20 cellular contexts compared by ENCODE assay signal in genomic region chr1:161956097-161956496, GRCh38.
DNase-seq lines count a peak whose midpoint lies in the region; TF ChIP-seq lines count a peak whose summit lies in the region.
"Had no signal": no experiment of that assay in that cellular context is flagged by ENCODE, and none has a peak within 500 bp of the region (broad histone marks: within the 10 kb centered on the region; RNA-seq: fewer than 3 reads in every experiment).

No MANE protein-coding gene starts in this region.

- H3K9me3 Mint-ChIP-seq in H9, result no peaks in the 10 kb centered on the region
- H3K9me3 Mint-ChIP-seq: activated naive CD8-positive, alpha-beta T cell treated with anti-CD3 and anti-CD28 coated beads, Interleukin-2, amount 50 U/mL, for 24 hours; natural killer cell treated with Interleukin-12 subunit alpha and Interleukin-12 subunit beta and Interleukin-15 and Interleukin-18, amount 100 ng/mL, for 72 hours had no signal

- H3F3A ChIP-seq in SK-N-SH (replicated peaks; ENCODE audit: insufficient read depth), result peaks cover 19% of the 10 kb centered on the region

- no peak overlapping the region for H3K4me3 Mint-ChIP-seq in H9
- H3K4me3 Mint-ChIP-seq: activated CD4-positive, alpha-beta T cell treated with anti-CD3 and anti-CD28 coated beads, Interleukin-2, amount 10 ng/mL, durations not matched to agents 7 days and 5 days; activated naive CD8-positive, alpha-beta T cell treated with anti-CD3 and anti-CD28 coated beads, Interleukin-2, amount 50 U/mL, for 24 hours; natural killer cell treated with Interleukin-12 subunit alpha and Interleukin-12 subunit beta and Interleukin-15 and Interleukin-18, amount 100 ng/mL, for 72 hours had no signal

- 33% methylated on average over 4 of the region's 4 CpGs for WGBS in SK-N-SH (ENCODE audit: low lambda C conversion rate)
- WGBS in H9 (ENCODE audit: extremely low coverage, insufficient read length, low lambda C conversion rate), result no CpG with 5 or more reads among the region's 4 CpGs

- H2BK20ac ChIP-seq in H9 (ENCODE audit: low read depth, low read length, poor library complexity, severe bottlenecking), result no peak overlapping the region

- H3K27me3 Mint-ChIP-seq in H9 (ENCODE audit: low read depth), result no peaks in the 10 kb centered on the region
- H3K27me3 Mint-ChIP-seq: activated CD4-positive, alpha-beta T cell treated with anti-CD3 and anti-CD28 coated beads, Interleukin-2, amount 10 ng/mL, durations not matched to agents 7 days and 5 days; activated naive CD8-positive, alpha-beta T cell treated with anti-CD3 and anti-CD28 coated beads, Interleukin-2, amount 50 U/mL, for 24 hours; natural killer cell treated with Interleukin-12 subunit alpha and Interleukin-12 subunit beta and Interleukin-15 and Interleukin-18, amount 100 ng/mL, for 72 hours had no signal

- H3K9me3 ChIP-seq in SK-N-SH (no peaks in the 10 kb centered on the region), H9 (ENCODE audit: control insufficient read depth, low read depth, low read length) (no peaks in the 10 kb centered on the region)
- H3K9me3 ChIP-seq: thyroid gland had no signal

- H3K9me2 ChIP-seq in SK-N-SH, result no peaks in the 10 kb centered on the region

- POLR2A ChIA-PET in SK-N-SH (lab: Yijun Ruan, JAX), result no interaction called here

- H3K79me2 ChIP-seq in SK-N-SH (ENCODE audit: insufficient read depth), result no peaks in the 10 kb centered on the region
- H3K79me2 ChIP-seq in H9 (ENCODE audit: insufficient read depth, low read length), result no peaks in the 10 kb centered on the region

- no peak overlapping the region for H3K14ac ChIP-seq in H9 (ENCODE audit: insufficient read depth, low read length)

- TF ChIP-seq RAD21 in SK-N-SH (IDR thresholded peaks at IDR 0.05; ENCODE audit: low read length), result no peak

- no peak overlapping the region for H4K91ac ChIP-seq in H9 (ENCODE audit: insufficient read length, low read depth, low read length)

- H2BK12ac ChIP-seq in H9 (ENCODE audit: insufficient read length, low read depth, low read length), result no peak overlapping the region

- H3K9ac ChIP-seq in SK-N-SH (no peak overlapping the region; the same call in 1 of the 2 replicates), H9 (ENCODE audit: extremely low read depth, insufficient read length, low read length) (no peak overlapping the region)

- peak; percentile 10 for DNase-seq in stimulated activated CD4-positive, alpha-beta T cell treated with anti-CD3 and anti-CD28 coated beads, Interleukin-1b, Interleukin-23, amount 100 ng/mL, for 48 hours
- no peak for DNase-seq in stimulated activated CD4-positive, alpha-beta T cell treated with anti-CD3 and anti-CD28 coated beads, Interleukin-12 subunit alpha, Interleukin-12 subunit beta, amount 100 ng/mL, for 4 hours
- DNase-seq in SK-N-SH, result no peak
- peak; percentile 97 for DNase-seq in fibroblast of the aortic adventitia (ENCODE audit: low read depth)
- no peak for DNase-seq in KG1 (lab: John Stamatoyannopoulos, UW)
- DNase-seq in H9, result no peak
- no peak for DNase-seq in activated CD4-positive, alpha-beta T cell treated with anti-CD3 and anti-CD28 coated beads, Interleukin-2, amount 50 U/mL, for 1 hour
- DNase-seq in stimulated activated CD4-positive, alpha-beta T cell treated with anti-CD3 and anti-CD28 coated beads, Interleukin-15, amount 100 ng/mL, for 24 hours, result no peak
- DNase-seq: activated CD4-positive, alpha-beta T cell treated with anti-CD3 and anti-CD28 coated beads, Interleukin-2, amount 10 ng/mL, durations not matched to agents 7 days and 5 days; activated naive CD8-positive, alpha-beta T cell treated with anti-CD3 and anti-CD28 coated beads, Interleukin-2, amount 50 U/mL, for 24 hours; activated T-cell treated with anti-CD3 and anti-CD28 coated beads, Interleukin-2, amount 50 U/mL, for 48 hours; NCI-H1417; NCI-H226; retina; SHP77 treated with DMSO at 0.1 percent for 48 hours; stimulated activated CD4-positive, alpha-beta T cell treated with anti-CD3 and anti-CD28 coated beads, Interleukin-4, amount 100 ng/mL, for 24 hours; T-helper 9 cell; thyroid gland had no signal

- peak overlapping the region; percentile 15; the same call in 1 of the 2 replicates for H3K4me2 ChIP-seq in SK-N-SH
- H3K4me2 ChIP-seq in H9 (ENCODE audit: insufficient read depth, insufficient read length, low read length), result no peak overlapping the region

- H3K27ac Mint-ChIP-seq in H9, result no peak overlapping the region
- H3K27ac Mint-ChIP-seq: activated CD4-positive, alpha-beta T cell treated with anti-CD3 and anti-CD28 coated beads, Interleukin-2, amount 10 ng/mL, durations not matched to agents 7 days and 5 days; activated naive CD8-positive, alpha-beta T cell treated with anti-CD3 and anti-CD28 coated beads, Interleukin-2, amount 50 U/mL, for 24 hours; natural killer cell treated with Interleukin-12 subunit alpha and Interleukin-12 subunit beta and Interleukin-15 and Interleukin-18, amount 100 ng/mL, for 72 hours had no signal

- no peak overlapping the region for H2AFZ ChIP-seq in SK-N-SH (ENCODE audit: low read depth)
- no peak overlapping the region for H2AFZ ChIP-seq in H9 (ENCODE audit: low read length)

- H3K36me3 Mint-ChIP-seq in H9 (ENCODE audit: insufficient read depth in 1 of 3, low read depth in 3 of 3), result peaks cover 0 to 9% (median 0%) of the 10 kb centered on the region in 3 experiments; a peak in 1 of 7 replicates

- no peak overlapping the region for H3K4ac ChIP-seq in H9 (ENCODE audit: low read depth, low read length)

- no peaks in the 10 kb centered on the region for H3K23me2 ChIP-seq in H9 (ENCODE audit: insufficient read length, low read depth, low read length, poor library complexity, severe bottlenecking)

- no peak overlapping the region for H4K8ac ChIP-seq in H9 (replicated peaks; ENCODE audit: insufficient read length, low read depth, low read length)

- H3K27me3 ChIP-seq in SK-N-SH (ENCODE audit: insufficient read depth) (no peaks in the 10 kb centered on the region), H9 (ENCODE audit: insufficient read depth, low read length) (no peaks in the 10 kb centered on the region)
- H3K27me3 ChIP-seq: thyroid gland had no signal

- H3K36me3 ChIP-seq in SK-N-SH (replicated peaks in 1 of 2; ENCODE audit: control insufficient read depth in 1 of 2, insufficient read depth in 2 of 2, low read length in 1 of 2), result peaks cover 0 to 8% of the 10 kb centered on the region in 2 experiments

- peak; percentile 78 to 94 for TF ChIP-seq EP300 in SK-N-SH (IDR thresholded peaks at IDR 0.05; ENCODE audit: borderline replicate concordance in 1 of 2, low read depth in 1 of 2, low read length in 1 of 2)

- H2BK120ac ChIP-seq in H9 (ENCODE audit: low read depth, low read length, poor library complexity, severe bottlenecking), result no peak overlapping the region

- H3T11ph ChIP-seq in H9 (ENCODE audit: low read length), result no peak overlapping the region

- CTCF ChIA-PET in SK-N-SH (lab: Yijun Ruan, JAX), result interaction anchor here (1.2 kb wide), 1 partner anchor 18 kb away, joined by 3 read pairs; no protein-coding TSS in a partner anchor

- no peak overlapping the region for H2BK15ac ChIP-seq in H9 (ENCODE audit: low read depth, low read length)

- no peaks in the 10 kb centered on the region for H3K79me1 ChIP-seq in H9 (ENCODE audit: insufficient read depth, low read depth, low read length, poor library complexity, severe bottlenecking)

- no peak overlapping the region for H3K56ac ChIP-seq in H9 (ENCODE audit: insufficient read length, low read depth, low read length)

- no peak overlapping the region for H3K18ac ChIP-seq in H9 (ENCODE audit: insufficient read length, low read depth, low read length)

- H2AK5ac ChIP-seq in H9 (ENCODE audit: insufficient read length, low read length), result no peak overlapping the region

- H3K23ac ChIP-seq in H9 (ENCODE audit: insufficient read length, low read depth, low read length), result no peak overlapping the region

- H3K27ac ChIP-seq in SK-N-SH (ENCODE audit: low read depth in 2 of 2, low read length in 1 of 2) (peak overlapping the region; percentile 81 to 89), H9 (ENCODE audit: insufficient read length, low read depth, low read length) (no peak overlapping the region)
- H3K27ac ChIP-seq: thyroid gland had no signal

- H4K20me1 ChIP-seq in SK-N-SH (ENCODE audit: insufficient read depth) (no peaks in the 10 kb centered on the region), H9 (ENCODE audit: control insufficient read depth, insufficient read depth, insufficient read length) (no peaks in the 10 kb centered on the region)

- no peak for TF ChIP-seq CTCF in SK-N-SH (IDR thresholded peaks at IDR 0.05)
- TF ChIP-seq CTCF in fibroblast of the aortic adventitia (IDR thresholded peaks at IDR 0.05; ENCODE audit: insufficient read depth, low read length), result no peak
- TF ChIP-seq CTCF in H9 (conservative IDR thresholded peaks at IDR 0.05), result no peak

- H4K5ac ChIP-seq in H9 (ENCODE audit: insufficient read length, low read depth, low read length), result no peak overlapping the region

- H3K4me1 ChIP-seq in SK-N-SH (ENCODE audit: control insufficient read depth in 1 of 2, insufficient read depth in 2 of 2, low read depth in 1 of 2, low read length in 1 of 2) (peaks cover 44 to 49% of the 10 kb centered on the region in 2 experiments), H9 (ENCODE audit: insufficient read depth, low read length) (no peaks in the 10 kb centered on the region)

- H2BK5ac ChIP-seq in H9 (ENCODE audit: insufficient read length, low read length), result no peak overlapping the region

- no peak overlapping the region for H3K4me3 ChIP-seq in SK-N-SH (ENCODE audit: low read depth in 2 of 2, low read length in 1 of 2)
- H3K4me3 ChIP-seq in fibroblast of the aortic adventitia (ENCODE audit: low read depth, low read length), result no peak overlapping the region
- H3K4me3 ChIP-seq: K562, thyroid gland had no signal

- H3K4me1 Mint-ChIP-seq in H9, result peaks cover 10 to 16% of the 10 kb centered on the region in 2 experiments

TF ChIP-seq in SK-N-SH, 30 proteins besides CTCF, POLR2A, EP300 and RAD21 (continues in another document):
- TF ChIP-seq TAF1 (IDR thresholded peaks at IDR 0.05; ENCODE audit: borderline replicate concordance, low read depth, low read length) (no peak), FOSL2 (IDR thresholded peaks at IDR 0.05; ENCODE audit: borderline replicate concordance, low read depth) (peak; percentile 69; the same call in 1 of the 2 replicates)

Comparison
In these comparisons a context has a peak if more than half of its experiments do, and no peak if none do; other contexts are left out.
1. DNase-seq: peak in stimulated activated CD4-positive, alpha-beta T cell treated with anti-CD3 and anti-CD28 coated beads, Interleukin-1b, Interleukin-23, amount 100 ng/mL, for 48 hours (single experiment) and fibroblast of the aortic adventitia (single experiment); none in stimulated activated CD4-positive, alpha-beta T cell treated with anti-CD3 and anti-CD28 coated beads, Interleukin-12 subunit alpha, Interleukin-12 subunit beta, amount 100 ng/mL, for 4 hours (single experiment), SK-N-SH (single experiment), KG1 (single experiment), H9 (single experiment), activated CD4-positive, alpha-beta T cell treated with anti-CD3 and anti-CD28 coated beads, Interleukin-2, amount 50 U/mL, for 1 hour (single experiment) and stimulated activated CD4-positive, alpha-beta T cell treated with anti-CD3 and anti-CD28 coated beads, Interleukin-15, amount 100 ng/mL, for 24 hours (single experiment).